ENCODE assay signal across 17 cellular contexts in genomic region chr5:163908253-163908652, GRCh38.
A peak's percentile ranks its signal among the peaks of the same experiment; 100 is the strongest.
DNase-seq lines count a peak whose midpoint lies in the region; ATAC-seq and TF ChIP-seq lines count a peak whose summit lies in the region.
"Had no signal": no experiment of that assay in that cellular context is flagged by ENCODE, and none has a peak within 500 bp of the region (broad histone marks: within the 10 kb centered on the region; RNA-seq: fewer than 3 reads in every experiment).

No MANE protein-coding gene starts in this region.

- H3F3A ChIP-seq in OCI-LY1 (ENCODE audit: insufficient read depth, low read length), result 0 out of 2 replicates have a peak, but pooled peaks cover 3% of the 10 kb centered on the region

- H3K27ac ChIP-seq in OCI-LY1 (ENCODE audit: low read depth, low read length, poor library complexity, severe bottlenecking), result peak overlapping the region; percentile 84
- H3K27ac ChIP-seq: vagina, VCaP had no signal

- no peaks in the 10 kb centered on the region for H4K20me1 ChIP-seq in OCI-LY1 (ENCODE audit: insufficient read depth, low read length)

- no peaks in the 10 kb centered on the region for H3K79me2 ChIP-seq in OCI-LY1 (ENCODE audit: insufficient read depth, low read length)

- H3K27me3 Mint-ChIP-seq in natural killer cell (ENCODE audit: low read depth in 2 of 2), result no peaks in the 10 kb centered on the region
- no peaks in the 10 kb centered on the region for H3K27me3 Mint-ChIP-seq in activated CD4-positive, alpha-beta T cell treated with anti-CD3 and anti-CD28 coated beads for 36 hours
- H3K27me3 Mint-ChIP-seq: stimulated activated naive CD8-positive, alpha-beta T cell treated with anti-CD3 and anti-CD28 coated beads, Interleukin-15, amount 100 ng/mL, for 72 hours had no signal

- POLR2A ChIA-PET in activated CD4-positive, alpha-beta T cell treated with anti-CD3 and anti-CD28 coated beads for 36 hours (lab: Charles Lee), result no interaction called here

- H3K36me3 ChIP-seq in OCI-LY1 (ENCODE audit: insufficient read depth, low read length), result peaks cover 7% of the 10 kb centered on the region; the same call in 1 of the 2 replicates
- H3K36me3 ChIP-seq: vagina had no signal

- H3K4me3 Mint-ChIP-seq in natural killer cell, result no peak overlapping the region
- H3K4me3 Mint-ChIP-seq in activated CD4-positive, alpha-beta T cell treated with anti-CD3 and anti-CD28 coated beads for 36 hours, result no peak overlapping the region
- H3K4me3 Mint-ChIP-seq: stimulated activated naive CD8-positive, alpha-beta T cell treated with anti-CD3 and anti-CD28 coated beads, Interleukin-15, amount 100 ng/mL, for 72 hours had no signal

- intact Hi-C loops in natural killer cell (cut with micrococcal nuclease), result no loop called here
- intact Hi-C loops in activated CD4-positive, alpha-beta T cell treated with anti-CD3 and anti-CD28 coated beads for 36 hours (cut with DNase I, micrococcal nuclease), result no loop called here

- peaks cover 58% of the 10 kb centered on the region for H3K4me1 ChIP-seq in OCI-LY1 (ENCODE audit: insufficient read depth, low read length, severe bottlenecking)
- H3K4me1 ChIP-seq: vagina had no signal

- H3K4me1 Mint-ChIP-seq in natural killer cell, result peaks cover 19 to 30% of the 10 kb centered on the region in 2 donors
- no peaks in the 10 kb centered on the region for H3K4me1 Mint-ChIP-seq in activated CD4-positive, alpha-beta T cell treated with anti-CD3 and anti-CD28 coated beads for 36 hours
- H3K4me1 Mint-ChIP-seq: stimulated activated naive CD8-positive, alpha-beta T cell treated with anti-CD3 and anti-CD28 coated beads, Interleukin-15, amount 100 ng/mL, for 72 hours had no signal

- no peaks in the 10 kb centered on the region for H3K36me3 Mint-ChIP-seq in natural killer cell
- H3K36me3 Mint-ChIP-seq in activated CD4-positive, alpha-beta T cell treated with anti-CD3 and anti-CD28 coated beads for 36 hours (ENCODE audit: low read depth), result no peaks in the 10 kb centered on the region

- peak overlapping the region; percentile 86 for H2AFZ ChIP-seq in OCI-LY1 (ENCODE audit: low read length)

- H3K4me2 ChIP-seq in OCI-LY1 (ENCODE audit: low read length), result peak overlapping the region; percentile 44; the same call in 1 of the 2 replicates

- no peaks in the 10 kb centered on the region for H3K9me2 ChIP-seq in OCI-LY1 (ENCODE audit: low read depth, low read length)

- CTCF ChIA-PET in activated CD4-positive, alpha-beta T cell treated with anti-CD3 and anti-CD28 coated beads for 36 hours (lab: Charles Lee), result no interaction called here

- DNase-seq in natural killer cell (no peak), cortex of kidney (lab: John Stamatoyannopoulos, UW) (no peak)
- no peak for DNase-seq in activated CD4-positive, CD25-positive, alpha-beta regulatory T cell treated with anti-CD3 and anti-CD28 coated beads, Interleukin-2, amount 50 U/mL, for 72 hours
- DNase-seq in activated CD4-positive, alpha-beta T cell treated with anti-CD3 and anti-CD28 coated beads for 36 hours, result no peak
- DNase-seq: activated naive CD4-positive, alpha-beta T cell; DMS153; NCI-H1105 treated with DMSO at 0.1 percent for 48 hours; NCI-H226; PC-3; posterior cingulate gyrus; stimulated activated naive CD8-positive, alpha-beta T cell treated with anti-CD3 and anti-CD28 coated beads, Interleukin-15, amount 100 ng/mL, for 72 hours had no signal

- no peak overlapping the region for H3K4me3 ChIP-seq in OCI-LY1 (ENCODE audit: low read depth, low read length, poor library complexity, severe bottlenecking)
- H3K4me3 ChIP-seq: vagina had no signal

- peak overlapping the region; percentile 43; the same call in 1 of the 2 replicates for H3K9ac ChIP-seq in OCI-LY1 (ENCODE audit: low read length)

- no peaks in the 10 kb centered on the region for H3K27me3 ChIP-seq in OCI-LY1 (ENCODE audit: insufficient read depth, low read length)
- H3K27me3 ChIP-seq: vagina had no signal

- TF ChIP-seq CTCF in OCI-LY1 (IDR thresholded peaks at IDR 0.05; ENCODE audit: low read length) (no peak), natural killer cell (IDR thresholded peaks at IDR 0.05) (no peak)

- H3K9me3 Mint-ChIP-seq in natural killer cell, result no peaks in the 10 kb centered on the region
- no peaks in the 10 kb centered on the region for H3K9me3 Mint-ChIP-seq in activated CD4-positive, alpha-beta T cell treated with anti-CD3 and anti-CD28 coated beads for 36 hours (ENCODE audit: low read depth)

- ATAC-seq in GM18867 (IDR thresholded peaks at IDR 0.05; ENCODE audit: unreplicated experiment) (peak; percentile 19), HG02759 (IDR thresholded peaks at IDR 0.05; ENCODE audit: unreplicated experiment) (peak; percentile 36), natural killer cell (no peak), GM19467 (IDR thresholded peaks at IDR 0.05; ENCODE audit: unreplicated experiment) (no peak)
- ATAC-seq in activated CD4-positive, alpha-beta T cell treated with anti-CD3 and anti-CD28 coated beads for 36 hours, result no peak
- ATAC-seq: PC-3; stimulated activated naive CD8-positive, alpha-beta T cell treated with anti-CD3 and anti-CD28 coated beads, Interleukin-15, amount 100 ng/mL, for 72 hours had no signal

- H3K27ac Mint-ChIP-seq in natural killer cell, result peak overlapping the region; percentile 6 to 17
- no peak overlapping the region for H3K27ac Mint-ChIP-seq in activated CD4-positive, alpha-beta T cell treated with anti-CD3 and anti-CD28 coated beads for 36 hours
- H3K27ac Mint-ChIP-seq: stimulated activated naive CD8-positive, alpha-beta T cell treated with anti-CD3 and anti-CD28 coated beads, Interleukin-15, amount 100 ng/mL, for 72 hours had no signal

- H3K9me3 ChIP-seq in OCI-LY1 (ENCODE audit: low read length), result 0 out of 2 replicates have a peak, but pooled peaks cover 5% of the 10 kb centered on the region
- H3K9me3 ChIP-seq: vagina had no signal

Comparison
In these comparisons a context has a peak if more than half of its experiments do, and no peak if none do; other contexts are left out.
1. ATAC-seq: peak in GM18867 (single experiment) and HG02759 (single experiment); none in natural killer cell (0 of 3), activated CD4-positive, alpha-beta T cell treated with anti-CD3 and anti-CD28 coated beads for 36 hours (single experiment) and GM19467 (single experiment).